ENCODE assay signal across 11 cellular contexts in genomic region chrX:67619253-67619652, GRCh38.
DNase-seq lines count a peak whose midpoint lies in the region; ATAC-seq and TF ChIP-seq lines count a peak whose summit lies in the region.
"Had no signal": no experiment of that assay in that cellular context is flagged by ENCODE, and none has a peak within 500 bp of the region (broad histone marks: within the 10 kb centered on the region; RNA-seq: fewer than 3 reads in every experiment).

No MANE protein-coding gene starts in this region.

- H3K27ac ChIP-seq in OCI-LY3 (ENCODE audit: low read length) (peak overlapping the region; percentile 95), hepatocyte (no peak overlapping the region), substantia nigra (ENCODE audit: low read depth, low read length, poor library complexity, severe bottlenecking) (no peak overlapping the region)

- H4K20me1 ChIP-seq in OCI-LY3 (ENCODE audit: insufficient read depth, low read length) (no peaks in the 10 kb centered on the region), hepatocyte (ENCODE audit: insufficient read depth, poor library complexity, severe bottlenecking) (no peaks in the 10 kb centered on the region)

- ATAC-seq in GM18502 (IDR thresholded peaks at IDR 0.05; ENCODE audit: poor library complexity, unreplicated experiment), result peak; percentile 68
- ATAC-seq in effector memory CD8-positive, alpha-beta T cell (replicated peaks), result no peak

- 53% methylated on average over 1 of the region's 1 CpG for WGBS in hepatocyte (ENCODE audit: low lambda C conversion rate, missing lambda C conversion rate)

- H3K9me3 Mint-ChIP-seq in effector memory CD8-positive, alpha-beta T cell, result peaks cover 2 to 8% of the 10 kb centered on the region in 2 donors

- no peak overlapping the region for H3K27ac Mint-ChIP-seq in effector memory CD8-positive, alpha-beta T cell

- H3K4me3 ChIP-seq in HFF-Myc (replicated peaks; ENCODE audit: low read depth, low read length), result no peak overlapping the region
- peak overlapping the region; percentile 50 for H3K4me3 ChIP-seq in OCI-LY3 (ENCODE audit: low read length)
- no peak overlapping the region for H3K4me3 ChIP-seq in hepatocyte

- DNase-seq in HFF-Myc (ENCODE audit: extremely low read depth, low read depth), result peak; percentile 57
- peak; percentile 16 for DNase-seq in hepatocyte (ENCODE audit: low spot score)
- no peak for DNase-seq in activated CD8-positive, alpha-beta memory T cell treated with anti-CD3 and anti-CD28 coated beads for 24 hours
- DNase-seq in mesenteric fat pad (ENCODE audit: low spot score), result no peak
- no peak for DNase-seq in substantia nigra (lab: John Stamatoyannopoulos, UW)
- no peak for DNase-seq in effector memory CD8-positive, alpha-beta T cell
- DNase-seq: central memory CD4-positive, alpha-beta T cell; DMS79; NCI-H2029 treated with DMSO at 0.1 percent for 48 hours had no signal

- H2AFZ ChIP-seq in OCI-LY3 (ENCODE audit: low read depth, low read length) (no peak overlapping the region), hepatocyte (no peak overlapping the region)

- H3K4me2 ChIP-seq in OCI-LY3 (ENCODE audit: low read length), result peak overlapping the region; percentile 64
- no peak overlapping the region for H3K4me2 ChIP-seq in hepatocyte

- no peaks in the 10 kb centered on the region for H3K27me3 Mint-ChIP-seq in effector memory CD8-positive, alpha-beta T cell

- TF ChIP-seq CTCF in HFF-Myc (IDR thresholded peaks at IDR 0.05; ENCODE audit: low read depth, low read length, missing control alignments) (no peak), OCI-LY3 (IDR thresholded peaks at IDR 0.05; ENCODE audit: low read depth, low read length) (no peak), hepatocyte (IDR thresholded peaks at IDR 0.05; ENCODE audit: poor library complexity) (no peak)

- H3K9me2 ChIP-seq in hepatocyte (replicated peaks; ENCODE audit: insufficient read depth), result no peaks in the 10 kb centered on the region

- no peaks in the 10 kb centered on the region for H3K4me1 Mint-ChIP-seq in effector memory CD8-positive, alpha-beta T cell (ENCODE audit: low read depth in 2 of 2)

- H3K36me3 Mint-ChIP-seq in effector memory CD8-positive, alpha-beta T cell (ENCODE audit: insufficient read depth), result no peaks in the 10 kb centered on the region

- H3K4me1 ChIP-seq in OCI-LY3 (ENCODE audit: low read length) (peaks cover 32% of the 10 kb centered on the region), hepatocyte (ENCODE audit: insufficient read depth) (no peaks in the 10 kb centered on the region)

- H3K9ac ChIP-seq in OCI-LY3 (ENCODE audit: low read length), result peak overlapping the region; percentile 60

- H3K36me3 ChIP-seq in OCI-LY3 (replicated peaks; ENCODE audit: low read depth, low read length) (peaks cover 12% of the 10 kb centered on the region), hepatocyte (replicated peaks; ENCODE audit: insufficient read depth, low read depth) (no peaks in the 10 kb centered on the region)

- H3K9me3 ChIP-seq in OCI-LY3 (ENCODE audit: insufficient read depth, low read length), result peaks cover 3% of the 10 kb centered on the region; the same call in 1 of the 2 replicates
- H3K9me3 ChIP-seq in hepatocyte (ENCODE audit: low read depth), result no peaks in the 10 kb centered on the region

- H3K27me3 ChIP-seq in OCI-LY3 (ENCODE audit: low read depth, low read length) (no peaks in the 10 kb centered on the region), hepatocyte (no peaks in the 10 kb centered on the region)

- no peak overlapping the region for H3K4me3 Mint-ChIP-seq in effector memory CD8-positive, alpha-beta T cell

- no peaks in the 10 kb centered on the region for H3K79me2 ChIP-seq in OCI-LY3 (ENCODE audit: low read length)
- H3K79me2 ChIP-seq in hepatocyte, result no peaks in the 10 kb centered on the region

Comparison
In these comparisons a context has a peak if more than half of its experiments do, and no peak if none do; other contexts are left out.
1. DNase-seq: peak in HFF-Myc (single experiment) and hepatocyte (single experiment); none in activated CD8-positive, alpha-beta memory T cell treated with anti-CD3 and anti-CD28 coated beads for 24 hours (single experiment), mesenteric fat pad (single experiment), substantia nigra (0 of 49) and effector memory CD8-positive, alpha-beta T cell (0 of 3).